Comparison of ENCODE assay signal across 10 cellular contexts in the genomic region with DNA sequence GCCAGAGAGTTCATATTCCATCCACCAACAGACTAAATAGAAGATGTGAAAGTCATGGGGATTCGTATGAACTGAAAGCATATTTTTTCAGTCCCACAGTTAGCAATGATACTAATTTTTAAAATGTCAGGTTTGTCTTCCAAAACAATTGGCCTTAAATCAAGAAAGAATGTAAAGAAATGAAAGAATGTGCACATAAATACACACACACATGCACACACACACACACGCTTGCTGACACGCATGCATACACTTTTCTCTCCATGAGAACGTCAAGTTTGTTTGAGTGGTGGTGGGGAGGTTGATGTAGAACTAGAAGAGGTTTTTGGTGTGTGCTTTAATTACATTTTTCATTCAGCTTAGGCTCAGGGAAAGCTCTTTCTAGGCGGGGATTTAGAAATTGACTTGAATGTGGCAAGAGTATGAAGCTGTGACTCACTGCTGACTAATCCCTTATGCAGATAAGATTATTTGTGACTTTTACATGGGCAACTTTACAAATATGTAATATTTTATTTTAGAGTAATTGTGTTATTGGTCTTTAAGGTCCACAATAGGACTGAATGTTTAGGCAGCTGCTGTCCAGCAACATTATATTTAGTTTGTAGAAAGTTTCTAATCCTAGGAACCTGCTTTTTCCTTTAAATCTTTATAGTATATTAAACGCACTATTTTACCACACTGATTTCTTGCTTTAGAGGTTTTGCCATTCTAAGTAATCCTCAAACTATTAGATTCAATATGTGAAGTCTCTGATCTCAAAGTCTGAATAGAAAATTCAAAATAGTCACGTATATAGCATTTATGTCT. TPM values are rescaled to one million over a fixed set of nuclear protein-coding genes. Genes with fewer than 3 reads are reported as not detected.
A peak's percentile ranks its signal among the peaks of the same experiment; 100 is the strongest.
DNase-seq lines count a peak whose midpoint lies in the region; ATAC-seq and TF ChIP-seq lines count a peak whose summit lies in the region.
"Had no signal": no experiment of that assay in that cellular context is flagged by ENCODE, and none has a peak within 500 bp of the region (broad histone marks: within the 10 kb centered on the region; RNA-seq: fewer than 3 reads in every experiment).

No MANE protein-coding gene starts in this region.

- no peaks in the 10 kb centered on the region for H3K9me3 ChIP-seq in naive thymus-derived CD4-positive, alpha-beta T cell (ENCODE audit: control insufficient read depth in 2 of 3, low read length in 3 of 3)
- H3K9me3 ChIP-seq in gastrocnemius medialis: no peaks in the 10 kb centered on the region

- DNase-seq in EH (ENCODE audit: low read depth) (peak; percentile 93), NB4 (ENCODE audit: low read depth) (peak; percentile 84), dedifferentiated amniotic fluid mesenchymal stem cell (ENCODE audit: extremely low spot score) (peak; percentile 83), hippocampal formation (lab: John Stamatoyannopoulos, UW) (no peak), left lobe of liver (ENCODE audit: low spot score) (no peak), gastrocnemius medialis (no peak)
- no peak for DNase-seq in naive thymus-derived CD4-positive, alpha-beta T cell
- no peak for DNase-seq in stimulated activated CD4-positive, alpha-beta T cell treated with anti-CD3 and anti-CD28 coated beads, Interleukin-4, amount 100 ng/mL, for 24 hours
- DNase-seq: activated B cell treated with CpG ODN at 0.5 μM for 24 hours; stimulated activated naive CD4-positive, alpha-beta T cell treated with Interleukin-2 at 50 U/mL for 16 hours had no signal

- POLR2A ChIA-PET in naive thymus-derived CD4-positive, alpha-beta T cell (lab: Charles Lee): no interaction called here

- in situ Hi-C loops in gastrocnemius medialis (cut with MboI; ENCODE audit: low sequenced_read_pairs in 4 of 4): no loop called here

- no peaks in the 10 kb centered on the region for H3K27me3 ChIP-seq in naive thymus-derived CD4-positive, alpha-beta T cell (ENCODE audit: control insufficient read depth in 2 of 2, insufficient read depth in 2 of 2, low read length in 2 of 2)
- H3K27me3 ChIP-seq in gastrocnemius medialis: no peaks in the 10 kb centered on the region

- H3K9me3 Mint-ChIP-seq in naive thymus-derived CD4-positive, alpha-beta T cell: peaks cover 0 to 5% (median 0%) of the 10 kb centered on the region in 11 donors
- H3K9me3 Mint-ChIP-seq: activated B cell treated with CpG ODN at 0.5 μM for 24 hours had no signal

- peaks cover 0 to 12% (median 5%) of the 10 kb centered on the region in 5 donors for H3K27me3 Mint-ChIP-seq in naive thymus-derived CD4-positive, alpha-beta T cell

- H3K36me3 ChIP-seq in naive thymus-derived CD4-positive, alpha-beta T cell (ENCODE audit: control insufficient read depth in 2 of 3, insufficient read depth in 3 of 3, low read length in 3 of 3): no peaks in the 10 kb centered on the region
- no peaks in the 10 kb centered on the region for H3K36me3 ChIP-seq in gastrocnemius medialis

- no peaks in the 10 kb centered on the region for H3K4me1 ChIP-seq in naive thymus-derived CD4-positive, alpha-beta T cell (ENCODE audit: control insufficient read depth in 2 of 2, insufficient read depth in 2 of 2, low read length in 2 of 2)
- H3K4me1 ChIP-seq in gastrocnemius medialis: no peaks in the 10 kb centered on the region

- H3K36me3 Mint-ChIP-seq in naive thymus-derived CD4-positive, alpha-beta T cell: peaks cover 0 to 4% (median 0%) of the 10 kb centered on the region in 5 donors

- CTCF ChIA-PET in naive thymus-derived CD4-positive, alpha-beta T cell (lab: Charles Lee): no interaction called here

- TF ChIP-seq CTCF in NB4 (IDR thresholded peaks at IDR 0.05; ENCODE audit: low read depth, low read length) (no peak), gastrocnemius medialis (IDR thresholded peaks at IDR 0.05 in 4 of 5, conservative IDR thresholded peaks at IDR 0.05 in 1 of 5) (no peak)

- H3K4me3 Mint-ChIP-seq in naive thymus-derived CD4-positive, alpha-beta T cell: no peak overlapping the region
- H3K4me3 Mint-ChIP-seq: activated B cell treated with CpG ODN at 0.5 μM for 24 hours had no signal

- H3K4me1 Mint-ChIP-seq in naive thymus-derived CD4-positive, alpha-beta T cell: peaks cover 0 to 8% (median 0%) of the 10 kb centered on the region in 7 donors
- H3K4me1 Mint-ChIP-seq: activated B cell treated with CpG ODN at 0.5 μM for 24 hours had no signal

- H3K4me3 ChIP-seq in NB4 (ENCODE audit: low read depth, low read length) (no peak overlapping the region), gastrocnemius medialis (no peak overlapping the region)
- H3K4me3 ChIP-seq in naive thymus-derived CD4-positive, alpha-beta T cell (ENCODE audit: low read length): no peak overlapping the region

- intact Hi-C loops in naive thymus-derived CD4-positive, alpha-beta T cell (cut with micrococcal nuclease): no loop called here
- intact Hi-C loops in gastrocnemius medialis (cut with DNase I; ENCODE audit: low total_unique reads): no loop called here

- H3K27ac Mint-ChIP-seq in naive thymus-derived CD4-positive, alpha-beta T cell: no peak overlapping the region
- H3K27ac Mint-ChIP-seq: activated B cell treated with CpG ODN at 0.5 μM for 24 hours had no signal

- ATAC-seq in naive thymus-derived CD4-positive, alpha-beta T cell: peak; percentile 57
- ATAC-seq in left lobe of liver (no peak), gastrocnemius medialis (no peak)

- H3K27ac ChIP-seq in naive thymus-derived CD4-positive, alpha-beta T cell (ENCODE audit: low read depth, low read length): no peak overlapping the region
- no peak overlapping the region for H3K27ac ChIP-seq in gastrocnemius medialis

- TF ChIP-seq POLR2A in NB4 (IDR thresholded peaks at IDR 0.05; ENCODE audit: extremely low read depth, insufficient read length) (no peak), gastrocnemius medialis (IDR thresholded peaks at IDR 0.05) (no peak)

RNA-seq across cellular contexts. Expression of a gene that starts 18.8 kb away (rescaled TPM):
- 1 to 10 TPM; 1.7 to 2.7 (median 2.3) TPM for total RNA-seq in naive thymus-derived CD4-positive, alpha-beta T cell
- 1 to 10 TPM; 1.7 to 2.2 TPM for polyA plus RNA-seq in naive thymus-derived CD4-positive, alpha-beta T cell
- total RNA-seq in left lobe of liver (12.6 TPM), gastrocnemius medialis (10 to 100 TPM; 20.7 to 42.9 (median 29.5) TPM)

Comparison
In these comparisons a context has a peak if more than half of its experiments do, and no peak if none do; other contexts are left out.
1. DNase-seq: peak in EH (single experiment), NB4 (single experiment) and dedifferentiated amniotic fluid mesenchymal stem cell (single experiment); none in naive thymus-derived CD4-positive, alpha-beta T cell (0 of 9), stimulated activated CD4-positive, alpha-beta T cell treated with anti-CD3 and anti-CD28 coated beads, Interleukin-4, amount 100 ng/mL, for 24 hours (single experiment), hippocampal formation (0 of 2), left lobe of liver (single experiment) and gastrocnemius medialis (0 of 2).